ENCODE assay signal across 8 cellular contexts in the genomic region with DNA sequence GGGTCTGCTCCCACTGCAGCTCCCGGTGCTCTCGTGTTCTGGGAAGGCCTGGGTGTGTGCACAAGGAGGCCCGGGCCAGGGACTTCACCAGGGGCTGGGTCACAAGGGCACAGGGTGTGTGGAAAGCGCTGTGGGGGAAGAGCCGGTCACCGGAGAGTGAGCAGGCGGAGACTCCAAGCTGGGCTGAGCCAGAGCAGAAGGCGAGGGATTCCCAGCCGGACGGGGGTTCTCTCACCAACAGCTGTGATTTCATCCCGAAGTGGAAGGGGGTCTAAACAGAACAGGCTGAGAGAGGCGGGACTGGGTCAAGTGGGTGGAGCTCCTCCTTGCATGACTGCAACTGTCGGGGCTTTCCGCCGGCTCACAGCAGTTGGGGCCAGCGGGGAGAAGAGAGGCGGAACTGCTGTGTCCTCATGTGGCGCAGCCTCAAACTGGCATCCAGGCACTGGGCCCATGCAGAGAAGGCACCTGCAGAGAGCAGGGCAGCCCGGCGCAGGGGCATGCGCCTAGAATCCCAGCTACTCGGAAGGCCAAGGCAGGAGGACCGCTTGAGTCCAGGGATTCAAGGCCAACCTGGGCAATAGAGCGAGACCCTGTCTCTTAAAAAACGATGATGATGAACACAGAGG. TPM values are rescaled to one million over a fixed set of nuclear protein-coding genes. Genes with fewer than 3 reads are reported as not detected.
A peak's percentile ranks its signal among the peaks of the same experiment; 100 is the strongest.
DNase-seq lines count a peak whose midpoint lies in the region; ATAC-seq and TF ChIP-seq lines count a peak whose summit lies in the region.

No MANE protein-coding gene starts in this region.

- no peak overlapping the region for H2BK5ac ChIP-seq in trophoblast cell (ENCODE audit: low read depth, low read length, poor library complexity)

- no peaks in the 10 kb centered on the region for H3K9me3 Mint-ChIP-seq in neural progenitor cell

- H4K91ac ChIP-seq in trophoblast cell (ENCODE audit: low read depth, low read length) = no peak overlapping the region

- TF ChIP-seq CTCF in vagina (IDR thresholded peaks at IDR 0.05) (no peak), neural progenitor cell (IDR thresholded peaks at IDR 0.05) (no peak)

- H3F3A ChIP-seq in neural progenitor cell (ENCODE audit: low read depth) = no peaks in the 10 kb centered on the region

- no peaks in the 10 kb centered on the region for H3K27me3 ChIP-seq in trophoblast cell (ENCODE audit: insufficient read depth, low read length)
- no peaks in the 10 kb centered on the region for H3K27me3 ChIP-seq in vagina
- no peaks in the 10 kb centered on the region for H3K27me3 ChIP-seq in neural progenitor cell

- DNase-seq in activated CD4-positive, CD25-positive, alpha-beta regulatory T cell treated with anti-CD3 and anti-CD28 coated beads, Interleukin-2, amount 50 U/mL, for 16 hours (ENCODE audit: low read depth, low spot score) = peak; percentile 66
- DNase-seq in trophoblast cell (peak; percentile 35 to 42), vagina (ENCODE audit: extremely low spot score in 2 of 2) (no peak), neural progenitor cell (ENCODE audit: low spot score) (no peak), NCI-H1105 (lab: John Stamatoyannopoulos, UW) (no peak)

- H3K79me2 ChIP-seq in trophoblast cell (ENCODE audit: control insufficient read depth, insufficient read depth, low read length, poor library complexity) = no peaks in the 10 kb centered on the region
- H3K79me2 ChIP-seq in neural progenitor cell (ENCODE audit: low read depth) = no peaks in the 10 kb centered on the region

- WGBS in trophoblast cell (ENCODE audit: extremely low coverage, insufficient coverage, insufficient read length) = no CpG with 5 or more reads among the region's 25 CpGs

- H2AFZ ChIP-seq in trophoblast cell (ENCODE audit: insufficient read depth, low read length, poor library complexity) (no peak overlapping the region), neural progenitor cell (replicated peaks) (no peak overlapping the region)

- H3K4me3 Mint-ChIP-seq in neural progenitor cell = no peak overlapping the region

- no peak overlapping the region for H3K23ac ChIP-seq in trophoblast cell (ENCODE audit: low read length)

- H3K4me2 ChIP-seq in trophoblast cell (ENCODE audit: low read length) (no peak overlapping the region), neural progenitor cell (no peak overlapping the region)

- H3K9me3 ChIP-seq in trophoblast cell (ENCODE audit: insufficient read depth, low read depth, low read length) = no peaks in the 10 kb centered on the region
- H3K9me3 ChIP-seq in vagina = no peaks in the 10 kb centered on the region
- H3K9me3 ChIP-seq in neural progenitor cell (ENCODE audit: low read depth) = no peaks in the 10 kb centered on the region

- H3K14ac ChIP-seq in trophoblast cell (ENCODE audit: low read length) = no peak overlapping the region

- H2AK5ac ChIP-seq in trophoblast cell (ENCODE audit: low read length) = no peak overlapping the region

- H3K4me1 Mint-ChIP-seq in neural progenitor cell = peaks cover 16% of the 10 kb centered on the region

- no peak overlapping the region for H2BK12ac ChIP-seq in trophoblast cell (ENCODE audit: low read length)

- H3K18ac ChIP-seq in trophoblast cell (ENCODE audit: low read length) = no peak overlapping the region

- H2BK120ac ChIP-seq in trophoblast cell (ENCODE audit: insufficient read depth, low read length, poor library complexity) = no peak overlapping the region

- H3K27me3 Mint-ChIP-seq in neural progenitor cell (ENCODE audit: insufficient read depth, low read depth) = peaks cover 7% of the 10 kb centered on the region

- H3K36me3 Mint-ChIP-seq in neural progenitor cell = peaks cover 20% of the 10 kb centered on the region

- no peak overlapping the region for H3K27ac Mint-ChIP-seq in neural progenitor cell

- ATAC-seq in GM19035 (IDR thresholded peaks at IDR 0.05; ENCODE audit: unreplicated experiment) = peak; percentile 66
- ATAC-seq in HG03108 (IDR thresholded peaks at IDR 0.05; ENCODE audit: unreplicated experiment) = peak; percentile 71

- no peaks in the 10 kb centered on the region for H3K79me1 ChIP-seq in trophoblast cell (ENCODE audit: low read length)

- no peak overlapping the region for H3K4me3 ChIP-seq in trophoblast cell (ENCODE audit: low read depth, low read length)
- no peak overlapping the region for H3K4me3 ChIP-seq in vagina
- H3K4me3 ChIP-seq in neural progenitor cell = no peak overlapping the region

- H4K20me1 ChIP-seq in neural progenitor cell (ENCODE audit: low read depth) = peaks cover 11% of the 10 kb centered on the region

- H3K4me1 ChIP-seq in trophoblast cell (ENCODE audit: control insufficient read depth in 1 of 2, insufficient read depth in 2 of 2, low read length in 2 of 2) = peaks cover 0 to under 1% of the 10 kb centered on the region in 2 experiments
- H3K4me1 ChIP-seq in vagina = peaks cover 9% of the 10 kb centered on the region
- no peaks in the 10 kb centered on the region for H3K4me1 ChIP-seq in neural progenitor cell

- peaks cover 48 to 54% of the 10 kb centered on the region in 2 experiments for H3K36me3 ChIP-seq in trophoblast cell (ENCODE audit: control insufficient read depth in 1 of 2, insufficient read depth in 2 of 2, low read length in 2 of 2)
- peaks cover 3 to 37% of the 10 kb centered on the region in 2 donors for H3K36me3 ChIP-seq in vagina
- no peaks in the 10 kb centered on the region for H3K36me3 ChIP-seq in neural progenitor cell

- H3K9ac ChIP-seq in trophoblast cell (ENCODE audit: low read length) (no peak overlapping the region), neural progenitor cell (no peak overlapping the region)

- H3K27ac ChIP-seq in cingulate gyrus (ENCODE audit: low read depth, low read length) (peak overlapping the region; percentile 63), trophoblast cell (ENCODE audit: low read depth, low read length) (no peak overlapping the region), vagina (peak overlapping the region; percentile 42), neural progenitor cell (no peak overlapping the region)

- no peak overlapping the region for H4K12ac ChIP-seq in trophoblast cell (ENCODE audit: low read depth, low read length)

- intact Hi-C loops in vagina (cut with DNase I) = no loop called here

- no peak overlapping the region for H4K8ac ChIP-seq in trophoblast cell (ENCODE audit: low read depth, low read length)

- no peak overlapping the region for H3K4ac ChIP-seq in trophoblast cell (ENCODE audit: low read depth, low read length)

- no peak for TF ChIP-seq POLR2A in vagina (IDR thresholded peaks at IDR 0.05)

RNA-seq across cellular contexts. Expression of a gene that starts 7.6 kb away (rescaled TPM):
- 21.6 and 23.0 TPM in 2 replicates for polyA plus RNA-seq in trophoblast cell (2013)
- total RNA-seq in vagina = 15.5 TPM
- total RNA-seq in neural progenitor cell (ENCODE audit: low replicate concordance) = 15.7 and 21.9 TPM in 2 replicates

RNA-seq across cellular contexts. Expression of a gene that starts 29.6 kb away (rescaled TPM):
- 23.6 and 26.4 TPM in 2 replicates for polyA plus RNA-seq in trophoblast cell (2013)
- total RNA-seq in vagina (17.4 TPM), neural progenitor cell (ENCODE audit: low replicate concordance) (29.1 and 44.5 TPM in 2 replicates)

RNA-seq across cellular contexts. Expression of a gene that starts 38.9 kb away (rescaled TPM):
- polyA plus RNA-seq in trophoblast cell (2013) = 7.3 TPM in 2 replicates
- total RNA-seq in vagina (8.3 TPM), neural progenitor cell (ENCODE audit: low replicate concordance) (6.5 and 50.7 TPM in 2 replicates)

RNA-seq across cellular contexts. Expression of a gene that starts 39.0 kb away (rescaled TPM):
- polyA plus RNA-seq in trophoblast cell (2013) = 8.4 and 8.7 TPM in 2 replicates
- 11.0 TPM for total RNA-seq in vagina
- total RNA-seq in neural progenitor cell (ENCODE audit: low replicate concordance) = 16.9 and 31.8 TPM in 2 replicates

RNA-seq across cellular contexts. Expression of a gene that starts 53.0 kb away (rescaled TPM):
- 130 and 136 TPM in 2 replicates for polyA plus RNA-seq in trophoblast cell (2013)
- total RNA-seq in vagina = 20.1 TPM
- total RNA-seq in neural progenitor cell (ENCODE audit: low replicate concordance) = 11.4 and 26.2 TPM in 2 replicates

Comparison
In these comparisons a context has a peak if more than half of its experiments do, and no peak if none do; other contexts are left out.
1. DNase-seq: peak in activated CD4-positive, CD25-positive, alpha-beta regulatory T cell treated with anti-CD3 and anti-CD28 coated beads, Interleukin-2, amount 50 U/mL, for 16 hours (single experiment) and trophoblast cell (2 of 2); none in vagina (0 of 2), neural progenitor cell (single experiment) and NCI-H1105 (single experiment).
2. H3K27ac ChIP-seq: peak in cingulate gyrus (single experiment) and vagina (single experiment); none in trophoblast cell (single experiment) and neural progenitor cell (single experiment).